ENCODE assay signal across 1 cellular context in genomic region chr19:50328257-50329145, GRCh38.
A peak's percentile ranks its signal among the peaks of the same experiment; 100 is the strongest.
TF ChIP-seq lines count a peak whose summit lies in the region.

No MANE protein-coding gene starts in this region.

TF ChIP-seq in GM12878, 131 proteins besides CTCF, POLR2A, EP300 and RAD21:
- TF ChIP-seq RAD51 (IDR thresholded peaks at IDR 0.05) (no peak), DPF2 (IDR thresholded peaks at IDR 0.05) (0 out of 2 replicates have a peak, but pooled peaks have one; percentile 41), IKZF1 (conservative IDR thresholded peaks at IDR 0.05) (peak; percentile 87), TCF7 (IDR thresholded peaks at IDR 0.05; ENCODE audit: borderline replicate concordance) (no peak), EGR1 (IDR thresholded peaks at IDR 0.05; ENCODE audit: borderline replicate concordance in 1 of 2, low read depth in 2 of 2, low read length in 2 of 2) (peak in 1 of 2 experiments; percentile 18; a peak in 1 of 3 replicates), GATAD2B (conservative IDR thresholded peaks at IDR 0.05; ENCODE audit: low read depth) (0 out of 2 replicates have a peak, but pooled peaks have one; percentile 35), SUZ12 (IDR thresholded peaks at IDR 0.05; ENCODE audit: unreplicated experiment) (peak; percentile 41), LARP7 (IDR thresholded peaks at IDR 0.05) (0 out of 2 replicates have a peak, but pooled peaks have one; percentile 59), BHLHE40 (IDR thresholded peaks at IDR 0.05; ENCODE audit: borderline replicate concordance in 1 of 2, low read depth in 2 of 2, low read length in 1 of 2) (peak in 1 of 2 experiments; percentile 29; a peak in 1 of 4 replicates), YY1 (IDR thresholded peaks at IDR 0.05; ENCODE audit: low read depth, low read length) (peak; percentile 48; the same call in 1 of the 2 replicates)
